Comparison of ENCODE assay signal across 22 cellular contexts in genomic region chr17:39155654-39156053, GRCh38. TPM values are rescaled to one million over a fixed set of nuclear protein-coding genes. Genes with fewer than 3 reads are reported as not detected.
"Had no signal": no experiment of that assay in that cellular context is flagged by ENCODE, and none has a peak within 500 bp of the region (broad histone marks: within the 10 kb centered on the region; RNA-seq: fewer than 3 reads in every experiment).

No MANE protein-coding gene starts in this region.

- H3K9me3 Mint-ChIP-seq: activated B cell treated with CpG ODN at 0.5 μM for 24 hours; activated CD4-positive, alpha-beta T cell treated with anti-CD3 and anti-CD28 coated beads, Interleukin-2, amount 10 ng/mL, durations not matched to agents 24 days and 14 days; activated naive CD4-positive, alpha-beta T cell treated with anti-CD3 and anti-CD28 coated beads, Interleukin-2, amount 50 U/mL, for 72 hours; activated T-helper 2 cell treated with anti-CD3 and anti-CD28 coated beads, Interferon-gamma antibody, Interleukin-2, Interleukin-4, amounts not matched to agents 10 μg/mL and 5 μg/mL and 100 μg/mL, durations not matched to agents 14 hours and 24 hours and 36 hours; T-helper 1 cell treated with Interleukin-12 subunit alpha and Interleukin-12 subunit beta and Interleukin-4 antibody, amounts not matched to agents 30 μg/mL and 1 μg/mL, for 36 hours had no signal

- H3K27ac Mint-ChIP-seq: activated CD4-positive, alpha-beta T cell treated with anti-CD3 and anti-CD28 coated beads, Interleukin-2, amount 10 ng/mL, durations not matched to agents 24 days and 14 days; activated T-helper 2 cell treated with anti-CD3 and anti-CD28 coated beads, Interferon-gamma antibody, Interleukin-2, Interleukin-4, amounts not matched to agents 10 μg/mL and 5 μg/mL and 100 μg/mL, durations not matched to agents 14 hours and 24 hours and 36 hours had no signal

- DNase-seq: activated B cell treated with CpG ODN at 0.5 μM for 24 hours; activated CD4-positive, alpha-beta T cell treated with anti-CD3 and anti-CD28 coated beads, Interleukin-2, amount 10 ng/mL, durations not matched to agents 24 days and 14 days; activated T-cell treated with anti-CD3 and anti-CD28 coated beads for 4 hours; caudate nucleus; islet precursor cell; midbrain; stimulated activated CD4-positive, alpha-beta T cell treated with anti-CD3 and anti-CD28 coated beads, Interleukin-4, amount 100 ng/mL, for 4 hours; stimulated activated CD8-positive, alpha-beta memory T cell treated with anti-CD3 and anti-CD28 coated beads, Interleukin-4, amount 100 ng/mL, for 48 hours; stimulated activated naive CD4-positive, alpha-beta T cell treated with Interleukin-2 at 50 U/mL for 16 hours; substantia nigra had no signal

- H3K9me3 ChIP-seq: right atrium auricular region, tibial nerve had no signal

- H3K27ac ChIP-seq: right atrium auricular region, skin epidermis, tibial nerve had no signal

- H3K36me3 ChIP-seq: right atrium auricular region, tibial nerve had no signal

- ATAC-seq: activated naive CD4-positive, alpha-beta T cell treated with anti-CD3 and anti-CD28 coated beads, Interleukin-2, amount 50 U/mL, for 72 hours had no signal

- FAIRE-seq: colon, endometrium, TTC549 had no signal

RNA-seq across cellular contexts. Expression of gene PLXDC1, which starts 4.2 kb away (rescaled TPM):
- total RNA-seq: activated B cell treated with CpG ODN at 0.5 μM for 24 hours, lung microvascular endothelial cell had no signal

RNA-seq across cellular contexts. Expression of gene ARL5C, which starts 10.3 kb away (rescaled TPM):
- total RNA-seq: activated B cell treated with CpG ODN at 0.5 μM for 24 hours; activated CD4-positive, alpha-beta T cell treated with anti-CD3 and anti-CD28 coated beads, Interleukin-2, amount 10 ng/mL, durations not matched to agents 24 days and 14 days; lung microvascular endothelial cell; posterior vena cava; right atrium auricular region; tibial nerve had no signal
- polyA plus RNA-seq: esophagus had no signal
